7 cellular contexts compared by ENCODE assay signal in genomic region chr11:65041206-65042035, GRCh38. TPM values are rescaled to one million over a fixed set of nuclear protein-coding genes. Genes with fewer than 3 reads are reported as not detected.
DNase-seq lines count a peak whose midpoint lies in the region; ATAC-seq, FAIRE-seq and TF ChIP-seq lines count a peak whose summit lies in the region.

Gene SAC3D1 (plus strand): TSS chr11:65041210. CDS start chr11:65041293, 83 bp downstream.

- H3K14ac ChIP-seq in mesenchymal stem cell (ENCODE audit: low read length in 2 of 2), result peak within 1 kb of the TSS in 1 of 2 experiments; percentile 99

- ATAC-seq in GM21529 (IDR thresholded peaks at IDR 0.05; ENCODE audit: unreplicated experiment), result peak; percentile 44

- no peak for FAIRE-seq in GM12891 (lab: Jason Lieb, UNC)

- H3K4me3 ChIP-seq in HUES64 (ENCODE audit: low read length) (peak within 1 kb of the TSS; percentile 95), duodenal mucosa (ENCODE audit: low read depth in 1 of 2, low read length in 2 of 2) (peak within 1 kb of the TSS; percentile 71 to 79), mesenchymal stem cell (ENCODE audit: insufficient read depth in 1 of 2, low read depth in 1 of 2, low read length in 2 of 2) (peak within 1 kb of the TSS; percentile 87 to 98), suprapubic skin (peak within 1 kb of the TSS; percentile 71)

- no peak within 1 kb of the TSS for H2BK120ac ChIP-seq in mesenchymal stem cell (ENCODE audit: low read depth, low read length)

- no peak for TF ChIP-seq EP300 in suprapubic skin (IDR thresholded peaks at IDR 0.05)

- H3K23ac ChIP-seq in mesenchymal stem cell (ENCODE audit: low read length in 2 of 2), result peak within 1 kb of the TSS; percentile 37 to 93

- peak within 1 kb of the TSS; percentile 90 for H2BK5ac ChIP-seq in mesenchymal stem cell (ENCODE audit: low read depth, low read length, poor library complexity, severe bottlenecking)

- peak within 1 kb of the TSS; percentile 95 for H3K27ac ChIP-seq in HUES64 (ENCODE audit: low read depth, low read length)
- peak within 1 kb of the TSS; percentile 97 for H3K27ac ChIP-seq in duodenal mucosa (ENCODE audit: low read depth, low read length)
- H3K27ac ChIP-seq in mesenchymal stem cell (ENCODE audit: low read length, poor library complexity, severe bottlenecking), result peak within 1 kb of the TSS; percentile 98
- H3K27ac ChIP-seq in suprapubic skin, result peak within 1 kb of the TSS; percentile 90

- WGBS in HUES64, result 1% methylated on average over 93 of the region's 94 CpGs
- WGBS in mesenchymal stem cell, result 1% methylated on average over 59 of the region's 94 CpGs
- WGBS in suprapubic skin, result 5% methylated on average over 14 of the region's 94 CpGs

- peak within 1 kb of the TSS in 1 of 2 experiments; percentile 85 for H2BK12ac ChIP-seq in mesenchymal stem cell (ENCODE audit: low read length in 2 of 2)

- H3K27me3 ChIP-seq in HUES64 (ENCODE audit: insufficient read depth, low read length) (no peaks in the 10 kb centered on the region), duodenal mucosa (ENCODE audit: control insufficient read depth in 1 of 2, insufficient read depth in 2 of 2, low read length in 2 of 2) (no peaks in the 10 kb centered on the region), mesenchymal stem cell (ENCODE audit: control insufficient read depth in 1 of 2, insufficient read depth in 1 of 2, low read length in 2 of 2) (no peaks in the 10 kb centered on the region), suprapubic skin (no peaks in the 10 kb centered on the region)

- peaks cover 5% of the 10 kb centered on the region; the same call in 1 of the 2 replicates for H3K4me1 ChIP-seq in HUES64 (ENCODE audit: insufficient read depth, low read length)
- H3K4me1 ChIP-seq in duodenal mucosa (ENCODE audit: control insufficient read depth in 1 of 2, insufficient read depth in 2 of 2, low read length in 2 of 2), result peaks cover 12 to 19% of the 10 kb centered on the region in 2 donors
- H3K4me1 ChIP-seq in mesenchymal stem cell (ENCODE audit: control insufficient read depth, insufficient read depth, low read depth, low read length), result peaks cover 16% of the 10 kb centered on the region
- H3K4me1 ChIP-seq in suprapubic skin, result peaks cover 27% of the 10 kb centered on the region

- H3K36me3 ChIP-seq in HUES64 (ENCODE audit: insufficient read depth, low read length), result peaks cover 35% of the 10 kb centered on the region
- H3K36me3 ChIP-seq in duodenal mucosa (ENCODE audit: control insufficient read depth in 1 of 2, insufficient read depth in 2 of 2, low read length in 2 of 2), result peaks cover 16 to 36% of the 10 kb centered on the region in 2 donors
- peaks cover 52 to 60% of the 10 kb centered on the region in 2 experiments for H3K36me3 ChIP-seq in mesenchymal stem cell (ENCODE audit: control insufficient read depth in 1 of 2, insufficient read depth in 2 of 2, low read depth in 1 of 2, low read length in 2 of 2)
- peaks cover 30% of the 10 kb centered on the region for H3K36me3 ChIP-seq in suprapubic skin

- peak within 1 kb of the TSS; percentile 94 for H3K4me2 ChIP-seq in mesenchymal stem cell (ENCODE audit: low read length, poor library complexity, severe bottlenecking)

- peak within 1 kb of the TSS; percentile 90 for H3K9ac ChIP-seq in HUES64 (ENCODE audit: low read depth, low read length)
- H3K9ac ChIP-seq in duodenal mucosa (ENCODE audit: low read depth in 1 of 2, low read length in 2 of 2), result peak within 1 kb of the TSS; percentile 46 to 66
- H3K9ac ChIP-seq in mesenchymal stem cell (ENCODE audit: low read length), result peak within 1 kb of the TSS; percentile 88

- H2AK5ac ChIP-seq in mesenchymal stem cell (ENCODE audit: low read length, severe bottlenecking), result no peak within 1 kb of the TSS

- H2AFZ ChIP-seq in mesenchymal stem cell (ENCODE audit: low read depth, low read length), result peak within 1 kb of the TSS; percentile 98

- H4K8ac ChIP-seq in mesenchymal stem cell (ENCODE audit: low read length), result peak within 1 kb of the TSS; percentile 90

- TF ChIP-seq POLR2A in GM12891 (IDR thresholded peaks at IDR 0.05; ENCODE audit: low read depth, low read length), result no peak
- no peak for TF ChIP-seq POLR2A in suprapubic skin (IDR thresholded peaks at IDR 0.05)

- H3K79me1 ChIP-seq in mesenchymal stem cell (replicated peaks; ENCODE audit: low read length, poor library complexity, severe bottlenecking), result peaks cover 35% of the 10 kb centered on the region

- TF ChIP-seq CTCF in suprapubic skin (IDR thresholded peaks at IDR 0.05), result no peak

- peak within 1 kb of the TSS; percentile 58 to 82 for H3K4ac ChIP-seq in mesenchymal stem cell (ENCODE audit: low read depth in 1 of 2, low read length in 2 of 2)

- DNase-seq in GM12891 (ENCODE audit: insufficient read length, low spot score), result peak; percentile 72
- peak in 4 of 5 experiments; percentile 51 to 63 (median 54) for DNase-seq in T-helper 2 cell
- DNase-seq in mesenchymal stem cell, result peak; percentile 58
- DNase-seq in suprapubic skin (ENCODE audit: low spot score in 2 of 2), result no peak

- H4K91ac ChIP-seq in mesenchymal stem cell (ENCODE audit: low read length), result peak within 1 kb of the TSS; percentile 92

- H3K9me3 ChIP-seq in HUES64 (ENCODE audit: insufficient read depth, low read depth, low read length), result no peaks in the 10 kb centered on the region
- no peaks in the 10 kb centered on the region for H3K9me3 ChIP-seq in duodenal mucosa (ENCODE audit: control insufficient read depth in 1 of 2, low read length in 2 of 2)
- no peaks in the 10 kb centered on the region for H3K9me3 ChIP-seq in mesenchymal stem cell (ENCODE audit: control insufficient read depth, low read length)
- H3K9me3 ChIP-seq in suprapubic skin, result no peaks in the 10 kb centered on the region

- peak within 1 kb of the TSS; percentile 87 for H2BK15ac ChIP-seq in mesenchymal stem cell (ENCODE audit: low read depth, poor library complexity, severe bottlenecking)

- peak within 1 kb of the TSS; percentile 96 for H3K18ac ChIP-seq in mesenchymal stem cell (ENCODE audit: low read depth in 1 of 2, low read length in 2 of 2)

TF ChIP-seq in GM12891, 5 proteins besides CTCF, POLR2A, EP300 and RAD21:
- TF ChIP-seq SPI1 (IDR thresholded peaks at IDR 0.05; ENCODE audit: low read depth, low read length) (no peak), POLR2AphosphoS5 (IDR thresholded peaks at IDR 0.05; ENCODE audit: low read depth, low read length) (no peak), POU2F2 (IDR thresholded peaks at IDR 0.05; ENCODE audit: low read depth, low read length) (no peak), TAF1 (IDR thresholded peaks at IDR 0.05; ENCODE audit: low read depth, low read length) (no peak), PAX5 (IDR thresholded peaks at IDR 0.05; ENCODE audit: insufficient read depth, low read length, severe bottlenecking) (no peak)

RNA-seq across cellular contexts. Expression of gene SAC3D1, which starts in this region (rescaled TPM):
- polyA plus RNA-seq in GM12891 (2012; ENCODE audit: low read depth, missing spikeins), result 10.0 TPM
- 16.9 TPM for polyA plus RNA-seq in HUES64 (2013, experiment 1 of 2)
- polyA plus RNA-seq in HUES64 (2013, experiment 2 of 2), result 16.3 TPM
- polyA plus RNA-seq in mesenchymal stem cell (2013, experiment 1 of 2), result 8.2 TPM
- 8.5 TPM for polyA plus RNA-seq in mesenchymal stem cell (2013, experiment 2 of 2)
- 10 to 100 TPM in 3 of 4 donors, 1 to 10 TPM in 1; 8.7 to 16.5 (median 12.4) TPM for total RNA-seq in suprapubic skin

Comparison
In these comparisons a context has a peak if more than half of its experiments do, and no peak if none do; other contexts are left out.
1. DNase-seq: peak in GM12891 (single experiment), T-helper 2 cell (4 of 5) and mesenchymal stem cell (single experiment); none in suprapubic skin (0 of 2).
2. Peak in every context shown above with its lines, with median percentiles within 50 percentile points of each other: H3K27ac ChIP-seq, H3K4me3 ChIP-seq and H3K9ac ChIP-seq.